Comparison of ENCODE assay signal across 14 cellular contexts in the genomic region with DNA sequence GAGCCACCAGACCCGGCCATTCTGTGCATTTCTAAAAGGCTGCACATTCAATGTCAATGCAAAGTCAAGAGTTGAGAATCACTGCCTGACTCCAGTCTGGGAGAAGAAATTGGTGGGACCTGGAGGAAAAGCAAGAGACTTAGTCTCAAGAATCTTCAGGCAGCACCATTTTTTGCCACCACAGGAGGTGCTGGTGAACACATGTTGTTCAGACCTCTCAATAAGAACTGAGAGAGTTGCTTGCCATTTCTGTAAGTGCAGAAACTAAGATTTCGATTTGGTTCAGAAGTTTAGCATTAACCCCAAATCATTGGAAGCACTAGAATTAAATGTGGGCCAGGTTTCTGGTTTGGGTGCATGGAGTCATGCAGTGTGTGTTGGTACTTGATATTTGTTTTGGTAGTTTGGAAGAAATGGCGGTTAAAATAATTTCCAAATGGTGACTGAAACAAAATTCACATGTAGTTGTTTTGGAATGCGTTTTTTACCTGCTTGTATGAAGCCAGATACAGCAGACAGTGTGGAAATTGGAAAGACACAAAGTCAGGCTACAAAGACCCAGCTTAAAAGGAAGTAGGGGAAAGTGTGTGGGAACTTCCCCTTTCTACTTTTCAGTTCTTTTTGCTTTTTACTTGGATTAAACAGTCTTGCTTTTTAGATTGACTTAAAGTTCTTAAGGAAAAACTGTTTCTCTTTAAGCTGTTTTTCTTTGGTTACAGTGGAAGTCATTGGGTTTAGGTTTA. TPM values are rescaled to one million over a fixed set of nuclear protein-coding genes. Genes with fewer than 3 reads are reported as not detected.
A peak's percentile ranks its signal among the peaks of the same experiment; 100 is the strongest.
DNase-seq lines count a peak whose midpoint lies in the region; ATAC-seq and TF ChIP-seq lines count a peak whose summit lies in the region.
"Had no signal": no experiment of that assay in that cellular context is flagged by ENCODE, and none has a peak within 500 bp of the region (broad histone marks: within the 10 kb centered on the region; RNA-seq: fewer than 3 reads in every experiment).

No MANE protein-coding gene starts in this region.

- no peak overlapping the region for H2AFZ ChIP-seq in OCI-LY1 (ENCODE audit: low read length)

- H3K27me3 ChIP-seq in OCI-LY1 (ENCODE audit: insufficient read depth, low read length) (no peaks in the 10 kb centered on the region), uterus (no peaks in the 10 kb centered on the region)
- H3K27me3 ChIP-seq: dorsolateral prefrontal cortex had no signal

- H3F3A ChIP-seq in OCI-LY1 (ENCODE audit: insufficient read depth, low read length) = no peaks in the 10 kb centered on the region

- intact Hi-C loops in uterus (cut with DNase I; ENCODE audit: low total_unique reads) = no loop called here

- no peaks in the 10 kb centered on the region for H3K9me2 ChIP-seq in OCI-LY1 (ENCODE audit: low read depth, low read length)

- POLR2A ChIA-PET in AG04449 (lab: Yijun Ruan, JAX) = no interaction called here

- no peak overlapping the region for H3K4me2 ChIP-seq in OCI-LY1 (ENCODE audit: low read length)

- H4K20me1 ChIP-seq in OCI-LY1 (ENCODE audit: insufficient read depth, low read length) = no peaks in the 10 kb centered on the region

- no peaks in the 10 kb centered on the region for H3K36me3 ChIP-seq in OCI-LY1 (ENCODE audit: insufficient read depth, low read length)
- no peaks in the 10 kb centered on the region for H3K36me3 ChIP-seq in uterus

- no peaks in the 10 kb centered on the region for H3K9me3 ChIP-seq in OCI-LY1 (ENCODE audit: low read length)
- no peaks in the 10 kb centered on the region for H3K9me3 ChIP-seq in uterus

- no peak overlapping the region for H3K27ac ChIP-seq in OCI-LY1 (ENCODE audit: low read depth, low read length, poor library complexity, severe bottlenecking)
- no peak overlapping the region for H3K27ac ChIP-seq in uterus

- CTCF ChIA-PET in AG04449 (lab: Yijun Ruan, JAX) = interaction anchor here (0.8 kb wide), 1 partner anchor 10 kb away, joined by 3 read pairs; no protein-coding TSS in a partner anchor

- H3K79me2 ChIP-seq in OCI-LY1 (ENCODE audit: insufficient read depth, low read length) = no peaks in the 10 kb centered on the region

- ATAC-seq in GM18505 (IDR thresholded peaks at IDR 0.05; ENCODE audit: unreplicated experiment) = no peak
- no peak for ATAC-seq in GM19397 (IDR thresholded peaks at IDR 0.05; ENCODE audit: unreplicated experiment)
- no peak for ATAC-seq in GM21526 (IDR thresholded peaks at IDR 0.05; ENCODE audit: low FRiP score, unreplicated experiment)

- TF ChIP-seq POLR2A in GM18505 (IDR thresholded peaks at IDR 0.05; ENCODE audit: borderline replicate concordance, extremely low read depth, insufficient read depth, insufficient read length) = no peak
- TF ChIP-seq POLR2A in uterus (IDR thresholded peaks at IDR 0.05) = no peak

- TF ChIP-seq CTCF in AG04449 (IDR thresholded peaks at IDR 0.05; ENCODE audit: insufficient read depth, low read length, missing control alignments) (peak; percentile 3), GM12864 (IDR thresholded peaks at IDR 0.05; ENCODE audit: low read depth, low read length, missing control alignments) (peak; percentile 46), OCI-LY1 (IDR thresholded peaks at IDR 0.05; ENCODE audit: low read length) (peak; percentile 27; the same call in 1 of the 2 replicates), epithelial cell of proximal tubule (conservative IDR thresholded peaks at IDR 0.05; ENCODE audit: low read depth, low read length) (peak; percentile 34), uterus (IDR thresholded peaks at IDR 0.05) (no peak)

- H3K4me1 ChIP-seq in OCI-LY1 (ENCODE audit: insufficient read depth, low read length, severe bottlenecking) = no peaks in the 10 kb centered on the region
- H3K4me1 ChIP-seq in uterus = no peaks in the 10 kb centered on the region

- H3K4me3 ChIP-seq in AG04449 (ENCODE audit: low read depth, low read length) (no peak overlapping the region), GM12864 (ENCODE audit: low read depth, low read length) (no peak overlapping the region), OCI-LY1 (ENCODE audit: low read depth, low read length, poor library complexity, severe bottlenecking) (no peak overlapping the region), epithelial cell of proximal tubule (ENCODE audit: low read depth, low read length) (no peak overlapping the region), uterus (no peak overlapping the region)
- H3K4me3 ChIP-seq: dorsolateral prefrontal cortex had no signal

- DNase-seq in AG04449 (ENCODE audit: low read depth, low spot score) (no peak), GM12864 (ENCODE audit: low read depth) (no peak), epithelial cell of proximal tubule (ENCODE audit: low read depth) (no peak), uterus (no peak)
- DNase-seq: activated gamma-delta T cell; DMS153; dorsolateral prefrontal cortex; immature natural killer cell; NCI-H526 treated with DMSO at 0.1 percent for 48 hours; stimulated activated CD4-positive, alpha-beta T cell treated with anti-CD3 and anti-CD28 coated beads, Interleukin-2, amount 100 ng/mL, for 48 hours had no signal

- no peak overlapping the region for H3K9ac ChIP-seq in OCI-LY1 (ENCODE audit: low read length)

RNA-seq across cellular contexts. Expression of gene PDE8B, which starts 20.4 kb away (rescaled TPM):
- total RNA-seq in epithelial cell of proximal tubule = 0.35 and 0.94 TPM in 2 replicates
- 10 to 100 TPM; 13.0 to 54.4 (median 27.3) TPM for total RNA-seq in uterus

Comparison
In these comparisons a context has a peak if more than half of its experiments do, and no peak if none do; other contexts are left out.
1. CTCF ChIP-seq: peak in AG04449 (single experiment), GM12864 (single experiment), OCI-LY1 (single experiment) and epithelial cell of proximal tubule (single experiment); none in uterus (0 of 4).